ENCODE assay signal across 1 cellular context in the genomic region with DNA sequence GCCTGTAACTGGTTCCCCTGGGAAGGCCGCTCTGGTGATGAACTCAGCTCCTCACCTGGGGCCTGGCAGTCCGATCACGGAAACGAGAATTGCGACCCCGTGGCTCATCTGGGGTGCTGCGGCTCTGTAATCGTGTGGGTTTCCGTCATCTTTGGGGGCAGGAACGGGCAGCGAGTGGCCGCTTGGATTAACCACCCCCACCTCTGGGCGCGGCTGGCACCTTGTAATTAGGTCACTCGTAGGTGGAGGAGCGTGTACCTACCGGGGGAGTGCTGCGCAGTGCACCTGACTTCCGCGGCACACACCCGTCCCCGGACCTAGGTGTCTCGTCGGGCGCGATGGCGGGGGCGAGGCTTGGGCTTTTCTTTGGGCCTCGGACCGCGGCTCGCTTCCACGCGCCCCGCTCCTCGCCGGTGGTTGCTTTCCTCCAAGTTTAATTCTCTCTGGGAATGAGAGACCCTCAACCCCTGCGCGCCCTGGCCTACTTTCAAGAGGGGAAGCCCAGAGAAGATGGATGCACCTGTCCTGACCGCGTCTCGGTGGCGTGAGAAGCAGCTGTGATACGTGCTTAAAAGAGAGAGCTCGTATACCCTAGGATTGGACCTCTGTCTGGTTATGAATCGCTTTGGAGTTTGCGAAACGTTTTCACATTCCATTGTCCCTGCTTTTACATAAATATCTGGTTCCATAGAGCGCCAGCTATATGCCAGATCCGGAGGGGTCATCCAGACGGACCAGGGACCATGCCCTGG.
A peak's percentile ranks its signal among the peaks of the same experiment; 100 is the strongest.
TF ChIP-seq lines count a peak whose summit lies in the region.

No MANE protein-coding gene starts in this region.

TF ChIP-seq in GM23338, 12 proteins besides CTCF, POLR2A, EP300 and RAD21 (continued from another document):
- no peak for TF ChIP-seq JUNB (IDR thresholded peaks at IDR 0.05; ENCODE audit: unreplicated experiment)
- TF ChIP-seq, protein P1, sequence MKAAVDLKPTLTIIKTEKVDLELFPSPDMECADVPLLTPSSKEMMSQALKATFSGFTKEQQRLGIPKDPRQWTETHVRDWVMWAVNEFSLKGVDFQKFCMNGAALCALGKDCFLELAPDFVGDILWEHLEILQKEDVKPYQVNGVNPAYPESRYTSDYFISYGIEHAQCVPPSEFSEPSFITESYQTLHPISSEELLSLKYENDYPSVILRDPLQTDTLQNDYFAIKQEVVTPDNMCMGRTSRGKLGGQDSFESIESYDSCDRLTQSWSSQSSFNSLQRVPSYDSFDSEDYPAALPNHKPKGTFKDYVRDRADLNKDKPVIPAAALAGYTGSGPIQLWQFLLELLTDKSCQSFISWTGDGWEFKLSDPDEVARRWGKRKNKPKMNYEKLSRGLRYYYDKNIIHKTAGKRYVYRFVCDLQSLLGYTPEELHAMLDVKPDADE (IDR thresholded peaks at IDR 0.05): no peak
- TF ChIP-seq CREB1 (CRISPR knock-in tag; IDR thresholded peaks at IDR 0.05; ENCODE audit: low read depth): 0 out of 2 replicates have a peak, but pooled peaks have one; percentile 24
